8 cellular contexts compared by ENCODE assay signal in genomic region chr10:31318854-31319601, GRCh38. TPM values are rescaled to one million over a fixed set of nuclear protein-coding genes. Genes with fewer than 3 reads are reported as not detected.
DNase-seq lines count a peak whose midpoint lies in the region; ATAC-seq and TF ChIP-seq lines count a peak whose summit lies in the region.

Gene ZEB1, plus strand, starts transcription at chr10:31319216. Its CDS starts 19 bp downstream, at chr10:31319235.

- WGBS in aorta, 2 donors, result 0% methylated on average over 40 to 71 of the region's 71 CpGs

- no peaks in the 10 kb centered on the region for H3K9me3 Mint-ChIP-seq in T-helper 1 cell treated with Interleukin-12 subunit alpha and Interleukin-12 subunit beta and Interleukin-4 antibody, amounts not matched to agents 30 μg/mL and 1 μg/mL, for 36 hours

- intact Hi-C loops in aorta (cut with DNase I), result loop anchor here (2.0 to 10.0 kb wide), 6 partner anchors 57 to 582 kb away; partner anchors contain the start of gene ZNF438 (in 2 of the 2)

- TF ChIP-seq CTCF in GM12874 (IDR thresholded peaks at IDR 0.05; ENCODE audit: insufficient read depth, low read depth, low read length), result peak; percentile 52

- H3K4me3 ChIP-seq in aorta (ENCODE audit: low read length in 2 of 2), result peak within 1 kb of the TSS; percentile 90 to 93

- peak; percentile 95 for DNase-seq in NCI-H1436 (lab: John Stamatoyannopoulos, UW)
- peak; percentile 76 for DNase-seq in hepatic stellate cell (ENCODE audit: low spot score)
- DNase-seq in renal cortical epithelial cell (ENCODE audit: low read depth), result peak; percentile 90
- DNase-seq in aorta, result peak; percentile 91 to 92

- H3K9me3 ChIP-seq in aorta (ENCODE audit: control insufficient read depth, low read length), result no peaks in the 10 kb centered on the region

- H3K4me3 Mint-ChIP-seq in T-helper 1 cell treated with Interleukin-12 subunit alpha and Interleukin-12 subunit beta and Interleukin-4 antibody, amounts not matched to agents 30 μg/mL and 1 μg/mL, for 36 hours, result peak within 1 kb of the TSS; percentile 98

- H3K27ac Mint-ChIP-seq in T-helper 1 cell treated with Interleukin-12 subunit alpha and Interleukin-12 subunit beta and Interleukin-4 antibody, amounts not matched to agents 30 μg/mL and 1 μg/mL, for 36 hours, result peak within 1 kb of the TSS; percentile 99

- H3K27me3 Mint-ChIP-seq in T-helper 1 cell treated with Interleukin-12 subunit alpha and Interleukin-12 subunit beta and Interleukin-4 antibody, amounts not matched to agents 30 μg/mL and 1 μg/mL, for 36 hours (ENCODE audit: low read depth), result no peaks in the 10 kb centered on the region

- H3K27ac ChIP-seq in angular gyrus (ENCODE audit: low read depth, low read length), result peak within 1 kb of the TSS; percentile 62
- H3K27ac ChIP-seq in aorta (ENCODE audit: low read depth in 1 of 2, low read length in 2 of 2), result peak within 1 kb of the TSS; percentile 80 to 89

- no peaks in the 10 kb centered on the region for H3K36me3 ChIP-seq in aorta (ENCODE audit: control insufficient read depth in 1 of 2, insufficient read depth in 2 of 2, low read length in 1 of 2)

- no peaks in the 10 kb centered on the region for H3K27me3 ChIP-seq in aorta (ENCODE audit: control insufficient read depth in 1 of 2, insufficient read depth in 2 of 2, low read length in 1 of 2)

- no peaks in the 10 kb centered on the region for H3K4me1 ChIP-seq in aorta (ENCODE audit: control insufficient read depth in 1 of 2, insufficient read depth in 2 of 2, low read length in 2 of 2)

- H3K4me1 Mint-ChIP-seq in T-helper 1 cell treated with Interleukin-12 subunit alpha and Interleukin-12 subunit beta and Interleukin-4 antibody, amounts not matched to agents 30 μg/mL and 1 μg/mL, for 36 hours (ENCODE audit: low read depth), result peaks cover 35% of the 10 kb centered on the region

- peak; percentile 40 for ATAC-seq in HG02759 (IDR thresholded peaks at IDR 0.05; ENCODE audit: unreplicated experiment)
- peak; percentile 90 for ATAC-seq in aorta (ENCODE audit: low FRiP score)

- H3K36me3 Mint-ChIP-seq in T-helper 1 cell treated with Interleukin-12 subunit alpha and Interleukin-12 subunit beta and Interleukin-4 antibody, amounts not matched to agents 30 μg/mL and 1 μg/mL, for 36 hours (ENCODE audit: low read depth), result peaks cover 7% of the 10 kb centered on the region

RNA-seq across cellular contexts. Expression of gene ZEB1, which starts in this region (rescaled TPM):
- 26.6 and 84.1 TPM in 2 replicates for total RNA-seq in renal cortical epithelial cell
- total RNA-seq in aorta, result 100 to 1,000 TPM; 187 to 214 TPM
- 100 to 1,000 TPM in 1 of 2 donors, 10 to 100 TPM in 1; 36.8 to 119 TPM for polyA plus RNA-seq in aorta

Comparison
In these comparisons a context has a peak if more than half of its experiments do, and no peak if none do; other contexts are left out.
1. Peak in every context shown above with its lines: DNase-seq, ATAC-seq, H3K4me3 ChIP-seq and H3K27ac ChIP-seq.